ENCODE assay signal across 30 cellular contexts in genomic region chr7:153388611-153389010, GRCh38.
"Had no signal": no experiment of that assay in that cellular context is flagged by ENCODE, and none has a peak within 500 bp of the region (broad histone marks: within the 10 kb centered on the region; RNA-seq: fewer than 3 reads in every experiment).

No MANE protein-coding gene starts in this region.

- H3K27ac ChIP-seq: gastrocnemius medialis, hepatocyte, left ventricle myocardium inferior, lower lobe of right lung, neutrophil, parathyroid adenoma, skin epidermis, spleen, suprapubic skin, upper lobe of right lung had no signal

- H3K27me3 Mint-ChIP-seq: dendritic cell treated with granulocyte-macrophage colony-stimulating factor and Interleukin-4, amounts not matched to agents 40 ng/mL and 50 ng/mL, for 4 days; progenitor cell of endocrine pancreas; stimulated activated naive B cell treated with anti-CD40 and anti-IgM and Interleukin-4, amounts not matched to agents 10 μg/mL and 1 μg/mL and 100 μg/mL, for 72 hours; stimulated activated naive CD8-positive, alpha-beta T cell treated with anti-CD3 and anti-CD28 coated beads, Interleukin-15, Interleukin-2, amounts not matched to agents 100 ng/mL and 50 ng/mL, for 24 hours had no signal

- H3K4me3 ChIP-seq: gastrocnemius medialis, heart left ventricle, hepatocyte, left ventricle myocardium inferior, lower lobe of right lung, mucosa of descending colon, skin epidermis, spleen, suprapubic skin, transverse colon, upper lobe of right lung, uterus had no signal

- H3K27ac Mint-ChIP-seq: dendritic cell treated with granulocyte-macrophage colony-stimulating factor and Interleukin-4, amounts not matched to agents 40 ng/mL and 50 ng/mL, for 4 days; mesothelial cell of epicardium; naive B cell; natural killer cell treated with Interleukin-12 subunit alpha and Interleukin-12 subunit beta and Interleukin-15 and Interleukin-18, amount 100 ng/mL, for 72 hours; progenitor cell of endocrine pancreas; stimulated activated naive B cell treated with anti-CD40 and anti-IgM and Interleukin-4, amounts not matched to agents 10 μg/mL and 1 μg/mL and 100 μg/mL, for 72 hours; stimulated activated naive CD8-positive, alpha-beta T cell treated with anti-CD3 and anti-CD28 coated beads, Interleukin-15, Interleukin-2, amounts not matched to agents 100 ng/mL and 50 ng/mL, for 24 hours had no signal

- H3K4me3 Mint-ChIP-seq: dendritic cell treated with granulocyte-macrophage colony-stimulating factor and Interleukin-4, amounts not matched to agents 40 ng/mL and 50 ng/mL, for 4 days; mesothelial cell of epicardium; naive B cell; natural killer cell treated with Interleukin-12 subunit alpha and Interleukin-12 subunit beta and Interleukin-15 and Interleukin-18, amount 100 ng/mL, for 72 hours; neural crest cell; stimulated activated naive B cell treated with anti-CD40 and anti-IgM and Interleukin-4, amounts not matched to agents 10 μg/mL and 1 μg/mL and 100 μg/mL, for 72 hours; stimulated activated naive CD8-positive, alpha-beta T cell treated with anti-CD3 and anti-CD28 coated beads, Interleukin-15, Interleukin-2, amounts not matched to agents 100 ng/mL and 50 ng/mL, for 24 hours had no signal

- H3K36me3 Mint-ChIP-seq: naive B cell; natural killer cell treated with Interleukin-12 subunit alpha and Interleukin-12 subunit beta and Interleukin-15 and Interleukin-18, amount 100 ng/mL, for 72 hours; stimulated activated naive B cell treated with anti-CD40 and anti-IgM and Interleukin-4, amounts not matched to agents 10 μg/mL and 1 μg/mL and 100 μg/mL, for 72 hours had no signal

- H3K9me3 ChIP-seq: gastrocnemius medialis, lower lobe of right lung, neutrophil, suprapubic skin, transverse colon had no signal

- H2AFZ ChIP-seq: hepatocyte, parathyroid adenoma had no signal

- H3K27me3 ChIP-seq: gastrocnemius medialis, heart left ventricle, hepatocyte, neutrophil, spleen, suprapubic skin, transverse colon, upper lobe of right lung, uterus had no signal

- H3K79me2 ChIP-seq: hepatocyte, parathyroid adenoma had no signal

- H3K4me2 ChIP-seq: hepatocyte had no signal

- H3K36me3 ChIP-seq: gastrocnemius medialis, heart left ventricle, left ventricle myocardium inferior, lower lobe of right lung, neutrophil, spleen, suprapubic skin, transverse colon, upper lobe of right lung, uterus had no signal

- DNase-seq: caudate nucleus; cerebellar nuclear complex; effector memory CD4-positive, alpha-beta T cell; erythroblast; foreskin fibroblast; heart left ventricle; kidney; left ventricle myocardium inferior; lower lobe of right lung; mesenchymal stem cell; mucosa of descending colon; naive B cell; spleen; stimulated activated CD4-positive, alpha-beta T cell treated with anti-CD3 and anti-CD28 coated beads, Interleukin-4, amount 100 ng/mL, for 4 hours; stimulated activated naive B cell treated with anti-CD40 and anti-IgM and Interleukin-4, amounts not matched to agents 10 μg/mL and 1 μg/mL and 100 μg/mL, for 72 hours; transverse colon; upper lobe of right lung had no signal

- H3K9ac ChIP-seq: parathyroid adenoma had no signal

- H3K4me1 ChIP-seq: gastrocnemius medialis, heart left ventricle, left ventricle myocardium inferior, lower lobe of right lung, parathyroid adenoma, spleen, transverse colon, upper lobe of right lung had no signal

- H3K4me1 Mint-ChIP-seq: mesothelial cell of epicardium; naive B cell; neural crest cell; stimulated activated naive B cell treated with anti-CD40 and anti-IgM and Interleukin-4, amounts not matched to agents 10 μg/mL and 1 μg/mL and 100 μg/mL, for 72 hours had no signal
